Comparison of ENCODE assay signal across 13 cellular contexts in the genomic region with DNA sequence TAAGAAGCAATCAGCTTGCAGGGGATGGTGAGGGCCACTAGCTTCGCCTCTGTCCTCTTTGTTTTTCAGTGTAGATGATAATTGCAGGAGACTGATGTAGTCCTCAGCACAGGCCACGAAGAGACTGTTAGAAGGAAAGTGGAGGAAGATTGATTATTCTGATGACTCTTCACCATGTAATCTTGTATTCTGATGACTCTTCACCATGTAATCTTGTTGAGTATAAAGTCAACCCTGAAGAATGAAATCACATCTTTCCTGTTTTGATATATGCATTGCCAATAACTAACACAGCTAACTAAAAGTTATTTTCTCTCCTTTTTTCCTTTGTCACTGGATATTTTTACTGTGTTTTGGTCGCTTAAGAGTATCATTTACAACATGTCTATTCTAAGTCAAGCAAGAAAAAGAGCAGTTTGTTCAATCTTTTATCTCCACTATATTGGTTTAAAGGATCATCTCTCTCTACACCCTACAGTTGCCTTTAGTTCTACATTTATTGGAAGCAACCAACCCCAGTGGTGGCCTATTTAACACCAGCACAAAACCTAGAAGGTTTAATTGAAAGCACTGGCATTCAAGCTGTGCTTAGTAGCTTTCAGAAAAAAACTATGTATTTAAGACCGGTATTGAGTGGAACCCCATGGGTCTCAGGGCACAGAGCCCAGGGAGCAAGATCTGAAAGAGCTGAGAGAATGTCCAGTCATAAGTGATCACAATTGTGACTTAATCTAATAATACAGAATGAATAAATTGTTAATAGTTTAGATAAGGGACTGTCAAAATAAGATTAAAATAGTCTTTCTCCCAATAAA.
DNase-seq lines count a peak whose midpoint lies in the region; ATAC-seq, FAIRE-seq and TF ChIP-seq lines count a peak whose summit lies in the region.
"Had no signal": no experiment of that assay in that cellular context is flagged by ENCODE, and none has a peak within 500 bp of the region (broad histone marks: within the 10 kb centered on the region; RNA-seq: fewer than 3 reads in every experiment).

No MANE protein-coding gene starts in this region.

- H3K27ac ChIP-seq in mammary epithelial cell (ENCODE audit: insufficient read depth, low read depth, low read length) (no peak overlapping the region), breast epithelium (no peak overlapping the region), fibroblast of lung (ENCODE audit: insufficient read depth, low read length) (peak overlapping the region; percentile 78), SJCRH30 (no peak overlapping the region), dorsolateral prefrontal cortex (no peak overlapping the region)

- WGBS in mammary epithelial cell (ENCODE audit: low coverage, missing lambda C conversion rate) = 45% methylated on average over 4 of the region's 4 CpGs

- no peak overlapping the region for H3K4me3 Mint-ChIP-seq in stimulated activated memory B cell treated with anti-CD40 and anti-IgM and Interleukin-4, amounts not matched to agents 10 μg/mL and 1 μg/mL and 100 μg/mL, for 72 hours

- peak; percentile 16 for ATAC-seq in stimulated activated memory B cell treated with anti-CD40 and anti-IgM and Interleukin-4, amounts not matched to agents 10 μg/mL and 1 μg/mL and 100 μg/mL, for 72 hours

- dilution Hi-C loops in mammary epithelial cell (cut with HindIII; ENCODE audit: low sequenced_read_pairs) = no loop called here

- CTCF ChIA-PET in mammary epithelial cell (lab: Charles Lee; ENCODE audit: low non-redundant PET) = no interaction called here

- no peak for FAIRE-seq in RCC 7860 (lab: Jason Lieb, UNC)

- H3K9me3 Mint-ChIP-seq in stimulated activated memory B cell treated with anti-CD40 and anti-IgM and Interleukin-4, amounts not matched to agents 10 μg/mL and 1 μg/mL and 100 μg/mL, for 72 hours = no peaks in the 10 kb centered on the region

- no peaks in the 10 kb centered on the region for H3K36me3 ChIP-seq in mammary epithelial cell (ENCODE audit: insufficient read depth, low read length)
- H3K36me3 ChIP-seq in breast epithelium = no peaks in the 10 kb centered on the region
- no peaks in the 10 kb centered on the region for H3K36me3 ChIP-seq in fibroblast of lung (ENCODE audit: control insufficient read depth, insufficient read depth, low read length)
- no peaks in the 10 kb centered on the region for H3K36me3 ChIP-seq in SJCRH30

- TF ChIP-seq POLR2A in breast epithelium (IDR thresholded peaks at IDR 0.05) = no peak

- peak overlapping the region; percentile 60 for H3K4me2 ChIP-seq in mammary epithelial cell (ENCODE audit: insufficient read depth, low read depth, low read length)
- H3K4me2 ChIP-seq in fibroblast of lung (ENCODE audit: extremely low read depth, insufficient read depth, low read length) = peak overlapping the region; percentile 69

- no peaks in the 10 kb centered on the region for H3K27me3 ChIP-seq in mammary epithelial cell (ENCODE audit: insufficient read depth, low read length)
- no peaks in the 10 kb centered on the region for H3K27me3 ChIP-seq in breast epithelium
- no peaks in the 10 kb centered on the region for H3K27me3 ChIP-seq in fibroblast of lung (ENCODE audit: control insufficient read depth, insufficient read depth, low read length)
- H3K27me3 ChIP-seq in SJCRH30 = no peaks in the 10 kb centered on the region
- peaks cover 0 to 7% (median 0%) of the 10 kb centered on the region in 45 donors for H3K27me3 ChIP-seq in dorsolateral prefrontal cortex

- H3K9me3 ChIP-seq in mammary epithelial cell (replicated peaks; ENCODE audit: insufficient read depth, low read length) (no peaks in the 10 kb centered on the region), breast epithelium (no peaks in the 10 kb centered on the region), fibroblast of lung (ENCODE audit: control insufficient read depth, insufficient read depth, low read depth, low read length) (no peaks in the 10 kb centered on the region), SJCRH30 (replicated peaks) (no peaks in the 10 kb centered on the region)

- H3K4me3 ChIP-seq in mammary epithelial cell (replicated peaks in 1 of 3; ENCODE audit: insufficient read depth in 1 of 3, low read depth in 2 of 3, low read length in 3 of 3) = no peak overlapping the region
- H3K4me3 ChIP-seq in breast epithelium = no peak overlapping the region
- no peak overlapping the region for H3K4me3 ChIP-seq in fibroblast of lung (replicated peaks in 1 of 4; ENCODE audit: control extremely low read depth in 1 of 4, insufficient read depth in 1 of 4, low read depth in 3 of 4, low read length in 4 of 4)
- H3K4me3 ChIP-seq in SJCRH30 = no peak overlapping the region
- no peak overlapping the region for H3K4me3 ChIP-seq in dorsolateral prefrontal cortex

- no peak for TF ChIP-seq CTCF in mammary epithelial cell (conservative IDR thresholded peaks at IDR 0.05 in 1 of 2, IDR thresholded peaks at IDR 0.05 in 1 of 2; ENCODE audit: extremely low read depth in 1 of 2, insufficient read depth in 1 of 2, low read depth in 1 of 2, low read length in 2 of 2)
- no peak for TF ChIP-seq CTCF in breast epithelium (IDR thresholded peaks at IDR 0.05)
- no peak for TF ChIP-seq CTCF in fibroblast of lung (conservative IDR thresholded peaks at IDR 0.05 in 1 of 2, IDR thresholded peaks at IDR 0.05 in 1 of 2; ENCODE audit: low read depth in 1 of 2, low read length in 2 of 2)
- TF ChIP-seq CTCF in dorsolateral prefrontal cortex (IDR thresholded peaks at IDR 0.05 in 54 of 56, conservative IDR thresholded peaks at IDR 0.05 in 2 of 56; ENCODE audit: low read depth in 1 of 56, partially characterized antibody in 56 of 56) = no peak

- no peaks in the 10 kb centered on the region for H3K4me1 Mint-ChIP-seq in stimulated activated memory B cell treated with anti-CD40 and anti-IgM and Interleukin-4, amounts not matched to agents 10 μg/mL and 1 μg/mL and 100 μg/mL, for 72 hours

- in situ Hi-C loops in mammary epithelial cell (cut with MboI; ENCODE audit: low sequenced_read_pairs in 2 of 2) = no loop called here

- no peaks in the 10 kb centered on the region for H3K36me3 Mint-ChIP-seq in stimulated activated memory B cell treated with anti-CD40 and anti-IgM and Interleukin-4, amounts not matched to agents 10 μg/mL and 1 μg/mL and 100 μg/mL, for 72 hours

- no peaks in the 10 kb centered on the region for H3K79me2 ChIP-seq in mammary epithelial cell (ENCODE audit: insufficient read depth, low read length)
- no peaks in the 10 kb centered on the region for H3K79me2 ChIP-seq in fibroblast of lung (ENCODE audit: control insufficient read depth, insufficient read depth, low read length)

- H4K20me1 ChIP-seq in mammary epithelial cell (ENCODE audit: insufficient read depth, low read length) (no peaks in the 10 kb centered on the region), fibroblast of lung (ENCODE audit: control insufficient read depth, extremely low read depth, insufficient read depth, low read length) (no peaks in the 10 kb centered on the region)

- H3K9ac ChIP-seq in mammary epithelial cell (ENCODE audit: insufficient read depth, low read length) (no peak overlapping the region), fibroblast of lung (ENCODE audit: insufficient read depth, low read length) (no peak overlapping the region)

- H2AFZ ChIP-seq in mammary epithelial cell (ENCODE audit: low read depth, low read length) = peak overlapping the region; percentile 23
- H2AFZ ChIP-seq in fibroblast of lung (ENCODE audit: low read length) = peak overlapping the region; percentile 28

- TSS peak; percentile 53 for BruUV-seq in mammary epithelial cell (replicated peaks; lab: Mats Ljungman, UMichigan)

- no peak overlapping the region for H3K27ac Mint-ChIP-seq in stimulated activated memory B cell treated with anti-CD40 and anti-IgM and Interleukin-4, amounts not matched to agents 10 μg/mL and 1 μg/mL and 100 μg/mL, for 72 hours

- intact Hi-C loops in mammary epithelial cell (cut with micrococcal nuclease) (loop anchor here (1.0 to 5.0 kb wide), 3 partner anchors 41 to 107 kb away; partner anchors contain the start of gene BTBD3), breast epithelium (cut with DNase I; ENCODE audit: low total_unique reads) (no loop called here), head of caudate nucleus (cut with DNase I) (no loop called here), dorsolateral prefrontal cortex (cut with DNase I) (no loop called here)

- H3K4me1 ChIP-seq in mammary epithelial cell (ENCODE audit: insufficient read depth, low read length) (peaks cover 43% of the 10 kb centered on the region), breast epithelium (no peaks in the 10 kb centered on the region), fibroblast of lung (ENCODE audit: control insufficient read depth, extremely low read depth, insufficient read depth, low read length) (peaks cover 32% of the 10 kb centered on the region), SJCRH30 (peaks cover 6% of the 10 kb centered on the region; the same call in 1 of the 2 replicates)

- DNase-seq in mammary epithelial cell (peak; percentile 68), breast epithelium (ENCODE audit: low spot score in 2 of 2) (no peak), RCC 7860 (ENCODE audit: low spot score) (peak; percentile 64), fibroblast of lung (ENCODE audit: low read depth in 2 of 2) (peak; percentile 36 to 88), head of caudate nucleus (no peak), SJCRH30 (no peak), dorsolateral prefrontal cortex (no peak)
- DNase-seq: activated CD8-positive, alpha-beta memory T cell treated with anti-CD3 and anti-CD28 coated beads, Interleukin-2, amount 50 U/mL, for 48 hours; DND-41; effector CD4-positive, alpha-beta T cell; mesendoderm; stimulated activated CD4-positive, alpha-beta T cell treated with anti-CD3 and anti-CD28 coated beads, Interleukin-1b, Interleukin-23, amount 100 ng/mL, for 48 hours had no signal

- no peaks in the 10 kb centered on the region for H3K27me3 Mint-ChIP-seq in stimulated activated memory B cell treated with anti-CD40 and anti-IgM and Interleukin-4, amounts not matched to agents 10 μg/mL and 1 μg/mL and 100 μg/mL, for 72 hours

Comparison
In these comparisons a context has a peak if more than half of its experiments do, and no peak if none do; other contexts are left out.
1. DNase-seq: peak in mammary epithelial cell (single experiment), RCC 7860 (single experiment) and fibroblast of lung (2 of 2); none in breast epithelium (0 of 2), head of caudate nucleus (0 of 42), SJCRH30 (0 of 2) and dorsolateral prefrontal cortex (0 of 10).